In genomic region chr2:165627463-165627862, GRCh38 we compare ENCODE assay signal across 14 cellular contexts.
A peak's percentile ranks its signal among the peaks of the same experiment; 100 is the strongest.
DNase-seq lines count a peak whose midpoint lies in the region; ATAC-seq and TF ChIP-seq lines count a peak whose summit lies in the region.
"Had no signal": no experiment of that assay in that cellular context is flagged by ENCODE, and none has a peak within 500 bp of the region (broad histone marks: within the 10 kb centered on the region; RNA-seq: fewer than 3 reads in every experiment).

No MANE protein-coding gene starts in this region.

- no peak overlapping the region for H3K9ac ChIP-seq in mesenchymal stem cell (ENCODE audit: low read length)

- H3K79me1 ChIP-seq in mesenchymal stem cell (replicated peaks; ENCODE audit: low read length, poor library complexity, severe bottlenecking), result no peaks in the 10 kb centered on the region

- peak overlapping the region in 1 of 2 experiments; percentile 41 for H3K4ac ChIP-seq in mesenchymal stem cell (ENCODE audit: low read depth in 1 of 2, low read length in 2 of 2)

- H2BK120ac ChIP-seq in mesenchymal stem cell (ENCODE audit: low read depth, low read length), result no peak overlapping the region

- H3K9me3 ChIP-seq in mesenchymal stem cell (ENCODE audit: control insufficient read depth, low read length), result peaks cover 9% of the 10 kb centered on the region
- H3K9me3 ChIP-seq: uterus had no signal

- H3K23ac ChIP-seq in mesenchymal stem cell (ENCODE audit: low read length in 2 of 2), result no peak overlapping the region

- no peak overlapping the region for H4K91ac ChIP-seq in mesenchymal stem cell (ENCODE audit: low read length)

- H3K14ac ChIP-seq in mesenchymal stem cell (ENCODE audit: low read length in 2 of 2), result no peak overlapping the region

- H3K4me3 ChIP-seq in astrocyte of the spinal cord (ENCODE audit: low read depth, low read length) (no peak overlapping the region), mesenchymal stem cell (ENCODE audit: insufficient read depth in 1 of 2, low read depth in 1 of 2, low read length in 2 of 2) (no peak overlapping the region)
- H3K4me3 ChIP-seq: uterus had no signal

- ATAC-seq in GM18502 (IDR thresholded peaks at IDR 0.05; ENCODE audit: poor library complexity, unreplicated experiment) (peak; percentile 59), HG03432 (IDR thresholded peaks at IDR 0.05; ENCODE audit: unreplicated experiment) (peak; percentile 47), left cardiac atrium (no peak), GM21447 (IDR thresholded peaks at IDR 0.05; ENCODE audit: unreplicated experiment) (no peak)
- ATAC-seq: CD8-positive, alpha-beta T cell had no signal

- H2BK5ac ChIP-seq in mesenchymal stem cell (ENCODE audit: low read depth, low read length, poor library complexity, severe bottlenecking), result no peak overlapping the region

- no peak for TF ChIP-seq CTCF in astrocyte of the spinal cord (IDR thresholded peaks at IDR 0.05; ENCODE audit: low read depth, low read length)

- H3K36me3 ChIP-seq in mesenchymal stem cell (ENCODE audit: control insufficient read depth in 1 of 2, insufficient read depth in 2 of 2, low read depth in 1 of 2, low read length in 2 of 2), result no peaks in the 10 kb centered on the region
- H3K36me3 ChIP-seq: uterus had no signal

- WGBS in mesenchymal stem cell, result 1% methylated on average over 3 of the region's 3 CpGs

- in situ Hi-C loops in astrocyte of the spinal cord (cut with HindIII; ENCODE audit: low sequenced_read_pairs), result no loop called here

- no peak overlapping the region for H2AK5ac ChIP-seq in mesenchymal stem cell (ENCODE audit: low read length, severe bottlenecking)

- H3K27me3 ChIP-seq in mesenchymal stem cell (ENCODE audit: control insufficient read depth in 1 of 2, insufficient read depth in 1 of 2, low read length in 2 of 2), result no peaks in the 10 kb centered on the region
- H3K27me3 ChIP-seq: uterus had no signal

- H2BK12ac ChIP-seq in mesenchymal stem cell (ENCODE audit: low read length in 2 of 2), result no peak overlapping the region

- H3K27ac ChIP-seq in mesenchymal stem cell (ENCODE audit: low read length, poor library complexity, severe bottlenecking), result peak overlapping the region; percentile 46
- H3K27ac ChIP-seq: uterus, VCaP had no signal

- DNase-seq in astrocyte of the spinal cord (ENCODE audit: low read depth, low spot score) (peak; percentile 79), mesenchymal stem cell (peak; percentile 94), NCI-H1092 treated with DMSO at 0.1 percent for 48 hours (lab: John Stamatoyannopoulos, UW) (no peak), NCI-H1694 (lab: John Stamatoyannopoulos, UW) (no peak), left cardiac atrium (no peak)
- DNase-seq: activated T-cell treated with anti-CD3 and anti-CD28 coated beads, Interleukin-2, amount 50 U/mL, for 24 hours; CD8-positive, alpha-beta T cell; naive B cell; RPMI8226; uterus had no signal

- intact Hi-C loops in left cardiac atrium (cut with DNase I), result no loop called here

- no peak overlapping the region for H2BK15ac ChIP-seq in mesenchymal stem cell (ENCODE audit: low read depth, poor library complexity, severe bottlenecking)

- H3K4me1 ChIP-seq in mesenchymal stem cell (ENCODE audit: control insufficient read depth, insufficient read depth, low read depth, low read length), result no peaks in the 10 kb centered on the region
- H3K4me1 ChIP-seq: uterus had no signal

- no peak overlapping the region for H4K8ac ChIP-seq in mesenchymal stem cell (ENCODE audit: low read length)

- no peak overlapping the region for H2AFZ ChIP-seq in mesenchymal stem cell (ENCODE audit: low read depth, low read length)

- no peak overlapping the region for H3K4me2 ChIP-seq in mesenchymal stem cell (ENCODE audit: low read length, poor library complexity, severe bottlenecking)

- H3K18ac ChIP-seq in mesenchymal stem cell (ENCODE audit: low read depth in 1 of 2, low read length in 2 of 2), result peak overlapping the region in 1 of 2 experiments; percentile 11

Comparison
In these comparisons a context has a peak if more than half of its experiments do, and no peak if none do; other contexts are left out.
1. ATAC-seq: peak in GM18502 (single experiment) and HG03432 (single experiment); none in left cardiac atrium (0 of 2) and GM21447 (single experiment).
2. DNase-seq: peak in astrocyte of the spinal cord (single experiment) and mesenchymal stem cell (single experiment); none in NCI-H1092 treated with DMSO at 0.1 percent for 48 hours (single experiment), NCI-H1694 (single experiment) and left cardiac atrium (single experiment).